8 cellular contexts compared by ENCODE assay signal in genomic region chr4:70993181-70994068, GRCh38. TPM values are rescaled to one million over a fixed set of nuclear protein-coding genes. Genes with fewer than 3 reads are reported as not detected.
DNase-seq lines count a peak whose midpoint lies in the region; ATAC-seq and TF ChIP-seq lines count a peak whose summit lies in the region.

TSS of gene DCK (plus strand) at chr4:70993649. CDS start at chr4:70993836, 187 bp downstream.

- TF ChIP-seq CTCF in right atrium auricular region (IDR thresholded peaks at IDR 0.05): peak; percentile 3 to 26
- no peak for TF ChIP-seq CTCF in psoas muscle (IDR thresholded peaks at IDR 0.05)

- peaks cover 2% of the 10 kb centered on the region for H3K36me3 Mint-ChIP-seq in T-helper 17 cell (ENCODE audit: low read depth)

- no peaks in the 10 kb centered on the region for H3K27me3 Mint-ChIP-seq in T-helper 17 cell

- H3K4me3 Mint-ChIP-seq in T-helper 17 cell: peak within 1 kb of the TSS; percentile 97

- intact Hi-C loops in psoas muscle (cut with DNase I): loop anchor here (5.0 to 10.0 kb wide), 4 partner anchors 91 to 306 kb away; partner anchors contain the start of genes GRSF1 (in 1 of the 2), MOB1B (in 1 of the 2) and UTP3 (in 1 of the 2)

- WGBS in psoas muscle, 3 donors: 0 to 1% (median 1%) methylated on average over 68 to 74 of the region's 74 CpGs
- under 1% methylated on average over 74 of the region's 74 CpGs for WGBS in urinary bladder

- ATAC-seq in GM18498 (IDR thresholded peaks at IDR 0.05; ENCODE audit: unreplicated experiment) (peak; percentile 88), HG02870 (IDR thresholded peaks at IDR 0.05; ENCODE audit: unreplicated experiment) (peak; percentile 74), T-helper 17 cell (peak; percentile 92), psoas muscle (peak; percentile 99 to 100 (median 99))

- peaks cover 35% of the 10 kb centered on the region for H3K4me1 Mint-ChIP-seq in T-helper 17 cell

- no peaks in the 10 kb centered on the region for H3K36me3 ChIP-seq in right atrium auricular region
- peaks cover 0 to 2% of the 10 kb centered on the region in 2 donors for H3K36me3 ChIP-seq in psoas muscle (ENCODE audit: insufficient read depth in 1 of 2, low read depth in 1 of 2)
- no peaks in the 10 kb centered on the region for H3K36me3 ChIP-seq in urinary bladder (ENCODE audit: insufficient read depth)

- DNase-seq in NCI-H146 (lab: John Stamatoyannopoulos, UW) (peak; percentile 96), T-helper 17 cell (peak; percentile 77 to 83 (median 81)), right atrium auricular region (ENCODE audit: low spot score) (peak; percentile 84), psoas muscle (peak; percentile 92 to 96)

- H3K27me3 ChIP-seq in right atrium auricular region (no peaks in the 10 kb centered on the region), psoas muscle (ENCODE audit: insufficient read depth in 3 of 3, low read length in 2 of 3) (no peaks in the 10 kb centered on the region)

- H3K4me3 ChIP-seq in right atrium auricular region (peak within 1 kb of the TSS; percentile 86 to 87), psoas muscle (peak within 1 kb of the TSS; percentile 92), urinary bladder (ENCODE audit: low read depth, low read length) (peak within 1 kb of the TSS; percentile 53)

- H3K9me3 ChIP-seq in T-helper 17 cell (ENCODE audit: control insufficient read depth, low read length, poor library complexity, severe bottlenecking) (no peaks in the 10 kb centered on the region), right atrium auricular region (no peaks in the 10 kb centered on the region), psoas muscle (no peaks in the 10 kb centered on the region)

- peak within 1 kb of the TSS; percentile 38 for H3K27ac ChIP-seq in angular gyrus (ENCODE audit: low read depth, low read length)
- peak within 1 kb of the TSS; percentile 84 to 89 for H3K27ac ChIP-seq in right atrium auricular region
- peak within 1 kb of the TSS; percentile 86 for H3K27ac ChIP-seq in psoas muscle
- H3K27ac ChIP-seq in urinary bladder (ENCODE audit: low read depth): peak within 1 kb of the TSS; percentile 87

- peak within 1 kb of the TSS; percentile 92 for H3K27ac Mint-ChIP-seq in T-helper 17 cell

- H3K4me1 ChIP-seq in right atrium auricular region: peaks cover 0 to 10% of the 10 kb centered on the region in 2 donors
- H3K4me1 ChIP-seq in psoas muscle: peaks cover 26% of the 10 kb centered on the region
- H3K4me1 ChIP-seq in urinary bladder (ENCODE audit: insufficient read depth): no peaks in the 10 kb centered on the region

RNA-seq across cellular contexts. Expression of gene DCK, which starts in this region (rescaled TPM):
- total RNA-seq in T-helper 17 cell (10 to 100 TPM; 25.3 TPM), right atrium auricular region (1 to 10 TPM; 7.7 to 8.2 TPM), psoas muscle (1 to 10 TPM; 4.5 to 6.9 (median 5.8) TPM), urinary bladder (26.3 TPM)
- polyA plus RNA-seq in psoas muscle (10 to 100 TPM in 1 of 3 donors, 1 to 10 TPM in 2; 4.3 to 12.9 (median 6.9) TPM), urinary bladder (15.5 TPM)

Comparison
In these comparisons a context has a peak if more than half of its experiments do, and no peak if none do; other contexts are left out.
1. Peak in every context shown above with its lines: DNase-seq, ATAC-seq, H3K4me3 ChIP-seq and H3K27ac ChIP-seq.